Comparison of ENCODE assay signal across 9 cellular contexts in genomic region chr1:3746784-3747521, GRCh38. TPM values are rescaled to one million over a fixed set of nuclear protein-coding genes. Genes with fewer than 3 reads are reported as not detected.
DNase-seq lines count a peak whose midpoint lies in the region; ATAC-seq and TF ChIP-seq lines count a peak whose summit lies in the region.
"Had no signal": no experiment of that assay in that cellular context is flagged by ENCODE, and none has a peak within 500 bp of the region (broad histone marks: within the 10 kb centered on the region; RNA-seq: fewer than 3 reads in every experiment).

No MANE protein-coding gene starts in this region.

- H3K9ac ChIP-seq in HUES48 (ENCODE audit: low read depth, low read length) = peak overlapping the region; percentile 60

- peaks cover 21% of the 10 kb centered on the region for H3K4me1 Mint-ChIP-seq in neural crest cell

- H3K4me3 Mint-ChIP-seq in neural crest cell = peak overlapping the region; percentile 89

- no peaks in the 10 kb centered on the region for H3K9me3 ChIP-seq in HUES48 (ENCODE audit: control insufficient read depth, insufficient read depth, low read length)
- H3K9me3 ChIP-seq in Peyer's patch = no peaks in the 10 kb centered on the region
- H3K9me3 ChIP-seq in stomach = no peaks in the 10 kb centered on the region

- H3K27ac ChIP-seq in HUES48 (ENCODE audit: low read depth, low read length) (peak overlapping the region; percentile 66), Peyer's patch (peak overlapping the region; percentile 34 to 81 (median 63)), foreskin keratinocyte (no peak overlapping the region), stomach (peak overlapping the region; percentile 55 to 83 (median 74))

- DNase-seq in 8988T = peak; percentile 91
- DNase-seq in Peyer's patch = peak; percentile 88 to 95 (median 89)
- peak; percentile 74 for DNase-seq in activated gamma-delta T cell (lab: John Stamatoyannopoulos, UW)
- peak; percentile 15 to 45 for DNase-seq in foreskin keratinocyte
- peak; percentile 80 for DNase-seq in neural crest cell (ENCODE audit: low read depth, low spot score)
- peak; percentile 93 for DNase-seq in stomach
- DNase-seq: DND-41 had no signal

- H3K9me3 Mint-ChIP-seq in neural crest cell = no peaks in the 10 kb centered on the region

- TF ChIP-seq CTCF in Peyer's patch (IDR thresholded peaks at IDR 0.05) (no peak), foreskin keratinocyte (conservative IDR thresholded peaks at IDR 0.05) (no peak), neural crest cell (conservative IDR thresholded peaks at IDR 0.05) (no peak), stomach (IDR thresholded peaks at IDR 0.05) (no peak)

- TF ChIP-seq POLR2A in Peyer's patch (IDR thresholded peaks at IDR 0.05) (no peak), stomach (IDR thresholded peaks at IDR 0.05) (no peak)

- peaks cover 18% of the 10 kb centered on the region for H3K36me3 ChIP-seq in HUES48 (ENCODE audit: control insufficient read depth, insufficient read depth, low read length)
- H3K36me3 ChIP-seq in Peyer's patch = no peaks in the 10 kb centered on the region
- peaks cover 11 to 33% (median 14%) of the 10 kb centered on the region in 4 donors for H3K36me3 ChIP-seq in stomach

- 1 to 3% (median 1%) methylated on average over 16 to 78 of the region's 78 CpGs for WGBS in stomach, 5 donors

- no peak for TF ChIP-seq EP300 in stomach (IDR thresholded peaks at IDR 0.05)

- H3K4me3 ChIP-seq in HUES48 (ENCODE audit: low read depth, low read length) (peak overlapping the region; percentile 89), Peyer's patch (peak overlapping the region; percentile 50 to 88 (median 72)), stomach (peak overlapping the region; percentile 72 to 85 (median 80))

- H3K27me3 ChIP-seq in HUES48 (ENCODE audit: control insufficient read depth, insufficient read depth, low read length) (peaks cover 5% of the 10 kb centered on the region; the same call in 1 of the 2 replicates), Peyer's patch (no peaks in the 10 kb centered on the region), foreskin keratinocyte (peaks cover 20% of the 10 kb centered on the region), stomach (peaks cover 0 to under 1% (median 0%) of the 10 kb centered on the region in 3 donors)

- intact Hi-C loops in stomach (cut with DNase I; ENCODE audit: low total_unique reads) = no loop called here

- H3K4me1 ChIP-seq in HUES48 (ENCODE audit: control insufficient read depth, insufficient read depth, low read length) (peaks cover 11% of the 10 kb centered on the region), Peyer's patch (peaks cover 0 to 19% (median 2%) of the 10 kb centered on the region in 4 donors), foreskin keratinocyte (no peaks in the 10 kb centered on the region), stomach (peaks cover 19 to 44% (median 32%) of the 10 kb centered on the region in 4 donors)

- H3K27ac Mint-ChIP-seq in neural crest cell (ENCODE audit: unreplicated experiment) = no peak overlapping the region

- ATAC-seq in GM19035 (IDR thresholded peaks at IDR 0.05; ENCODE audit: unreplicated experiment) (peak; percentile 75), foreskin keratinocyte (peak; percentile 76)

- H3K36me3 Mint-ChIP-seq in neural crest cell (ENCODE audit: low read depth) = no peaks in the 10 kb centered on the region

- peaks cover 27% of the 10 kb centered on the region for H3K27me3 Mint-ChIP-seq in neural crest cell (ENCODE audit: low read depth)

RNA-seq across cellular contexts. Expression of gene CCDC27, which starts 5.3 kb away (rescaled TPM):
- total RNA-seq in Peyer's patch (not detected), foreskin keratinocyte (not detected in 2 replicates), neural crest cell (not detected in 2 replicates), stomach (not detected)
- polyA plus RNA-seq in foreskin keratinocyte (not detected in 2 replicates), stomach (not detected)

RNA-seq across cellular contexts. Expression of gene SMIM1, which starts 25.6 kb away (rescaled TPM):
- total RNA-seq in Peyer's patch = not detected
- 4.6 and 5.3 TPM in 2 replicates for total RNA-seq in foreskin keratinocyte
- 5.8 and 6.8 TPM in 2 replicates for polyA plus RNA-seq in foreskin keratinocyte
- 3.8 and 4.7 TPM in 2 replicates for total RNA-seq in neural crest cell
- not detected for total RNA-seq in stomach
- 10 to 100 TPM in 2 of 3 donors, 1 to 10 TPM in 1; 7.3 to 26.5 (median 12.5) TPM for polyA plus RNA-seq in stomach

RNA-seq across cellular contexts. Expression of gene LRRC47, which starts 49.3 kb away (rescaled TPM):
- total RNA-seq in Peyer's patch (10 to 100 TPM; 31.3 to 99.0 (median 40.8) TPM), foreskin keratinocyte (30.5 and 33.2 TPM in 2 replicates), neural crest cell (57.9 and 59.6 TPM in 2 replicates), stomach (100 to 1,000 TPM in 1 of 5 donors, 10 to 100 TPM in 4; 19.8 to 212 (median 49.0) TPM)
- polyA plus RNA-seq in foreskin keratinocyte (29.3 and 31.8 TPM in 2 replicates), stomach (10 to 100 TPM; 12.0 to 22.9 (median 18.5) TPM)

Comparison
In these comparisons a context has a peak if more than half of its experiments do, and no peak if none do; other contexts are left out.
1. DNase-seq: peak in every context shown above with its lines; median percentile 93 in stomach; 91 in 8988T; 89 in Peyer's patch; 80 in neural crest cell; 74 in activated gamma-delta T cell; 30 in foreskin keratinocyte.